ENCODE assay signal across 7 cellular contexts in genomic region chr10:114172776-114173555, GRCh38. TPM values are rescaled to one million over a fixed set of nuclear protein-coding genes. Genes with fewer than 3 reads are reported as not detected.
DNase-seq lines count a peak whose midpoint lies in the region; ATAC-seq and TF ChIP-seq lines count a peak whose summit lies in the region.

No MANE protein-coding gene starts in this region.

- H3K4me3 ChIP-seq in foreskin fibroblast (ENCODE audit: low read depth in 1 of 2, low read length in 2 of 2), result peak overlapping the region; percentile 97 to 98

- no peak overlapping the region for H2AK5ac ChIP-seq in H9 (ENCODE audit: insufficient read length, low read length)

- H3K27me3 ChIP-seq in H9 (ENCODE audit: insufficient read depth, low read length), result no peaks in the 10 kb centered on the region

- CTCF ChIA-PET in T-cell (lab: Charles Lee), result interaction anchor here (0.5 to 1.0 kb wide), 2 partner anchors 10 to 11 kb away, joined by 3 to 8 read pairs; no protein-coding TSS in a partner anchor

- H4K20me1 ChIP-seq in H9 (ENCODE audit: control insufficient read depth, insufficient read depth, insufficient read length), result no peaks in the 10 kb centered on the region

- H3K14ac ChIP-seq in H9 (ENCODE audit: insufficient read depth, low read length), result no peak overlapping the region

- H3K4ac ChIP-seq in H9 (ENCODE audit: low read depth, low read length), result no peak overlapping the region

- peaks cover 25 to 28% (median 26%) of the 10 kb centered on the region in 3 experiments for H3K36me3 Mint-ChIP-seq in H9 (ENCODE audit: insufficient read depth in 1 of 3, low read depth in 3 of 3)
- H3K36me3 Mint-ChIP-seq in T-cell, result peaks cover 17% of the 10 kb centered on the region

- H3K4me3 Mint-ChIP-seq in H9, result peak overlapping the region; percentile 99
- peak overlapping the region; percentile 99 for H3K4me3 Mint-ChIP-seq in T-cell

- WGBS in H9 (ENCODE audit: extremely low coverage, insufficient read length, low lambda C conversion rate), result no CpG with 5 or more reads among the region's 9 CpGs

- H3K9me3 Mint-ChIP-seq in H9 (peaks cover 11 to 14% of the 10 kb centered on the region in 2 experiments), T-cell (peaks cover 0 to 6% (median 4%) of the 10 kb centered on the region in 3 donors)

- H2BK5ac ChIP-seq in H9 (ENCODE audit: insufficient read length, low read length), result no peak overlapping the region

- H3K27ac Mint-ChIP-seq in H9 (peak overlapping the region; percentile 98 to 99 (median 99); a peak in 3 of 7 replicates), T-cell (peak overlapping the region; percentile 90 to 96)

- no peak overlapping the region for H4K8ac ChIP-seq in H9 (replicated peaks; ENCODE audit: insufficient read length, low read depth, low read length)

- no peak overlapping the region for H2AFZ ChIP-seq in H9 (ENCODE audit: low read length)

- ATAC-seq in T-cell (replicated peaks in 1 of 4) (no peak), HG03159 (IDR thresholded peaks at IDR 0.05; ENCODE audit: unreplicated experiment) (no peak), HG03025 (IDR thresholded peaks at IDR 0.05; ENCODE audit: low FRiP score, unreplicated experiment) (no peak)

- H3K9me3 ChIP-seq in H9 (ENCODE audit: control insufficient read depth, low read depth, low read length), result no peaks in the 10 kb centered on the region

- H2BK12ac ChIP-seq in H9 (ENCODE audit: insufficient read length, low read depth, low read length), result no peak overlapping the region

- no peak overlapping the region for H3T11ph ChIP-seq in H9 (ENCODE audit: low read length)

- H3K27me3 Mint-ChIP-seq in H9 (ENCODE audit: low read depth) (peaks cover 5% of the 10 kb centered on the region; the same call in 1 of the 2 replicates), T-cell (no peaks in the 10 kb centered on the region)

- H2BK20ac ChIP-seq in H9 (ENCODE audit: low read depth, low read length, poor library complexity, severe bottlenecking), result no peak overlapping the region

- no peak overlapping the region for H3K23ac ChIP-seq in H9 (ENCODE audit: insufficient read length, low read depth, low read length)

- H3K4me1 ChIP-seq in H9 (ENCODE audit: insufficient read depth, low read length), result no peaks in the 10 kb centered on the region; the same call in 1 of the 2 replicates

- no peak overlapping the region for H3K27ac ChIP-seq in H9 (ENCODE audit: insufficient read length, low read depth, low read length)

- H3K4me1 Mint-ChIP-seq in H9 (peaks cover 17 to 19% of the 10 kb centered on the region in 2 experiments), T-cell (peaks cover 40 to 56% (median 55%) of the 10 kb centered on the region in 3 donors)

- H3K79me1 ChIP-seq in H9 (ENCODE audit: insufficient read depth, low read depth, low read length, poor library complexity, severe bottlenecking), result peaks cover 3% of the 10 kb centered on the region

- DNase-seq in H9 (no peak), T-cell (no peak), foreskin fibroblast (no peak), renal cortical epithelial cell (ENCODE audit: low read depth) (peak; percentile 16), A172 (ENCODE audit: low spot score) (no peak)

- no peaks in the 10 kb centered on the region for H3K23me2 ChIP-seq in H9 (ENCODE audit: insufficient read length, low read depth, low read length, poor library complexity, severe bottlenecking)

- no peak overlapping the region for H4K5ac ChIP-seq in H9 (ENCODE audit: insufficient read length, low read depth, low read length)

- H3K18ac ChIP-seq in H9 (ENCODE audit: insufficient read length, low read depth, low read length), result no peak overlapping the region

- no peak overlapping the region for H2BK120ac ChIP-seq in H9 (ENCODE audit: low read depth, low read length, poor library complexity, severe bottlenecking)

- TF ChIP-seq CTCF in H9 (conservative IDR thresholded peaks at IDR 0.05), result no peak
- TF ChIP-seq CTCF in foreskin fibroblast (IDR thresholded peaks at IDR 0.05; ENCODE audit: low read depth, low read length), result no peak

- peak overlapping the region; percentile 87 for H3K9ac ChIP-seq in H9 (ENCODE audit: extremely low read depth, insufficient read length, low read length)

- H3K79me2 ChIP-seq in H9 (ENCODE audit: insufficient read depth, low read length), result peaks cover 15% of the 10 kb centered on the region; the same call in 1 of the 2 replicates

- no peak overlapping the region for H2BK15ac ChIP-seq in H9 (ENCODE audit: low read depth, low read length)

- H3K4me2 ChIP-seq in H9 (ENCODE audit: insufficient read depth, insufficient read length, low read length), result peak overlapping the region; percentile 85

- H4K91ac ChIP-seq in H9 (ENCODE audit: insufficient read length, low read depth, low read length), result no peak overlapping the region

- POLR2A ChIA-PET in T-cell (lab: Charles Lee), result interaction anchor here in 1 of 2 donors (0.5 kb wide), 1 partner anchor 187 kb away, joined by 3 read pairs; no protein-coding TSS in a partner anchor

- H3K56ac ChIP-seq in H9 (ENCODE audit: insufficient read length, low read depth, low read length), result no peak overlapping the region

RNA-seq across cellular contexts. Expression of gene CCDC186, which starts 1.0 kb away (rescaled TPM):
- total RNA-seq in H9 (2021) (16.7 and 17.4 TPM in 2 replicates), T-cell (10 to 100 TPM; 25.2 to 46.7 (median 27.0) TPM), renal cortical epithelial cell (21.7 and 31.1 TPM in 2 replicates)
- total RNA-seq in A172 (2014; rRNA removed; shearing (Covaris generic)), result 7.3 and 8.2 TPM in 2 replicates

RNA-seq across cellular contexts. Expression of gene TDRD1, which starts 6.2 kb away (rescaled TPM):
- total RNA-seq in H9 (2021) (0.15 TPM in 1 of 2 replicates, not detected in the other), T-cell (under 1 TPM in 4 of 5 donors, not detected in 1; 0.12 to 0.38 (median 0.25) TPM), renal cortical epithelial cell (0.69 and 8.1 TPM in 2 replicates)
- total RNA-seq in A172 (2014; rRNA removed; shearing (Covaris generic)), result 0.02 TPM in 1 of 2 replicates, not detected in the other
